ENCODE assay signal across 1 cellular context in genomic region chr1:165597883-165598675, GRCh38.
TF ChIP-seq lines count a peak whose summit lies in the region.

No MANE protein-coding gene starts in this region.

TF ChIP-seq in HepG2, 621 proteins besides CTCF, POLR2A, EP300 and RAD21 (continued from another document and continues in another):
- no peak for TF ChIP-seq THAP8 (CRISPR knock-in tag; IDR thresholded peaks at IDR 0.05; ENCODE audit: borderline replicate concordance)
- no peak for TF ChIP-seq DPF2 (CRISPR knock-in tag; IDR thresholded peaks at IDR 0.05; ENCODE audit: borderline replicate concordance, low read depth)
- 0 out of 2 replicates have a peak, but pooled peaks have one; percentile 8 for TF ChIP-seq SOX5 (CRISPR knock-in tag; IDR thresholded peaks at IDR 0.05; ENCODE audit: borderline replicate concordance)
- TF ChIP-seq ZNF446 (CRISPR knock-in tag; IDR thresholded peaks at IDR 0.05) = no peak
- TF ChIP-seq ERF (CRISPR knock-in tag; IDR thresholded peaks at IDR 0.05) = peak; percentile 50; the same call in 1 of the 2 replicates
- TF ChIP-seq ZNF777 (CRISPR knock-in tag; IDR thresholded peaks at IDR 0.05) = no peak
- no peak for TF ChIP-seq PRPF4 (IDR thresholded peaks at IDR 0.05; ENCODE audit: low read depth, low read length, poor library complexity, severe bottlenecking)
- TF ChIP-seq HMG20A (CRISPR knock-in tag; IDR thresholded peaks at IDR 0.05; ENCODE audit: borderline replicate concordance) = no peak
- no peak for TF ChIP-seq MLXIP (CRISPR knock-in tag; IDR thresholded peaks at IDR 0.05; ENCODE audit: borderline replicate concordance)
- TF ChIP-seq ZNF766 (CRISPR knock-in tag; IDR thresholded peaks at IDR 0.05; ENCODE audit: borderline replicate concordance) = 0 out of 2 replicates have a peak, but pooled peaks have one; percentile 44
- no peak for TF ChIP-seq GPBP1L1 (CRISPR knock-in tag; IDR thresholded peaks at IDR 0.05)
- 0 out of 2 replicates have a peak, but pooled peaks have one; percentile 19 for TF ChIP-seq PAXIP1 (CRISPR knock-in tag; conservative IDR thresholded peaks at IDR 0.05)
- TF ChIP-seq CEBPG (CRISPR knock-in tag; IDR thresholded peaks at IDR 0.05) = no peak
- TF ChIP-seq MEIS2 (CRISPR knock-in tag; IDR thresholded peaks at IDR 0.05) = peak; percentile 58; the same call in 1 of the 2 replicates
- TF ChIP-seq MEIS1 (CRISPR knock-in tag; IDR thresholded peaks at IDR 0.05; ENCODE audit: borderline replicate concordance) = 0 out of 2 replicates have a peak, but pooled peaks have one; percentile 47
- 0 out of 2 replicates have a peak, but pooled peaks have one; percentile 58 for TF ChIP-seq ZKSCAN5 (CRISPR knock-in tag; IDR thresholded peaks at IDR 0.05)
- TF ChIP-seq IKZF1 (IDR thresholded peaks at IDR 0.05) = no peak
- no peak for TF ChIP-seq NFRKB (IDR thresholded peaks at IDR 0.05)
- no peak for TF ChIP-seq ZNF607 (CRISPR knock-in tag; IDR thresholded peaks at IDR 0.05; ENCODE audit: borderline replicate concordance)
- no peak for TF ChIP-seq SP1 (IDR thresholded peaks at IDR 0.05)
- peak; percentile 50 for TF ChIP-seq SP1 (CRISPR knock-in tag; IDR thresholded peaks at IDR 0.05)
- no peak for TF ChIP-seq THRA (CRISPR knock-in tag; IDR thresholded peaks at IDR 0.05; ENCODE audit: borderline replicate concordance)
- no peak for TF ChIP-seq ZNF558 (CRISPR knock-in tag; IDR thresholded peaks at IDR 0.05; ENCODE audit: borderline replicate concordance)
- TF ChIP-seq TRIM24 (CRISPR knock-in tag; IDR thresholded peaks at IDR 0.05) = no peak
- TF ChIP-seq GTF2F1 (IDR thresholded peaks at IDR 0.05; ENCODE audit: low read length) = no peak
- no peak for TF ChIP-seq ZNF24 (IDR thresholded peaks at IDR 0.05)
- TF ChIP-seq NR1H2 (CRISPR knock-in tag; IDR thresholded peaks at IDR 0.05; ENCODE audit: borderline replicate concordance, low read depth) = no peak
- TF ChIP-seq HMG20B (CRISPR knock-in tag; conservative IDR thresholded peaks at IDR 0.05) = no peak
- TF ChIP-seq KDM2A (CRISPR knock-in tag; IDR thresholded peaks at IDR 0.05; ENCODE audit: borderline replicate concordance, low read depth) = peak; percentile 60; the same call in 1 of the 2 replicates
- no peak for TF ChIP-seq ZNF572 (CRISPR knock-in tag; IDR thresholded peaks at IDR 0.05)
- peak; percentile 25; the same call in 1 of the 2 replicates for TF ChIP-seq ZFP90 (CRISPR knock-in tag; IDR thresholded peaks at IDR 0.05; ENCODE audit: borderline replicate concordance)
- peak; percentile 57 for TF ChIP-seq HNRNPLL (IDR thresholded peaks at IDR 0.05; ENCODE audit: low read depth, low read length, poor library complexity, severe bottlenecking)
- TF ChIP-seq DRAP1 (CRISPR knock-in tag; IDR thresholded peaks at IDR 0.05) = peak; percentile 69
- TF ChIP-seq MXI1 (IDR thresholded peaks at IDR 0.05; ENCODE audit: borderline replicate concordance, low read depth, low read length) = peak; percentile 77; the same call in 1 of the 3 replicates
- no peak for TF ChIP-seq ZSCAN12 (CRISPR knock-in tag; IDR thresholded peaks at IDR 0.05)
- TF ChIP-seq TFDP2 (CRISPR knock-in tag; IDR thresholded peaks at IDR 0.05) = peak; percentile 95
- peak; percentile 80 for TF ChIP-seq ATF1 (CRISPR knock-in tag; IDR thresholded peaks at IDR 0.05)
- TF ChIP-seq GABPA (IDR thresholded peaks at IDR 0.05; ENCODE audit: low read depth, low read length) = no peak
- peak; percentile 47; the same call in 1 of the 2 replicates for TF ChIP-seq GABPA (CRISPR knock-in tag; IDR thresholded peaks at IDR 0.05; ENCODE audit: low read depth)
- TF ChIP-seq MTA1 (CRISPR knock-in tag; IDR thresholded peaks at IDR 0.05; ENCODE audit: borderline replicate concordance) = peak; percentile 34; the same call in 1 of the 2 replicates
- TF ChIP-seq HNF4A (CRISPR knock-in tag; IDR thresholded peaks at IDR 0.05) = peak; percentile 56
- peak; percentile 96 for TF ChIP-seq TFDP1 (CRISPR knock-in tag; IDR thresholded peaks at IDR 0.05; ENCODE audit: borderline replicate concordance)
- TF ChIP-seq CCAR2 (optimal IDR thresholded peaks at IDR 0.05; ENCODE audit: low read depth, low read length) = no peak
- TF ChIP-seq ELF1 (CRISPR knock-in tag; IDR thresholded peaks at IDR 0.05) = peak; percentile 55
- TF ChIP-seq POGK (CRISPR knock-in tag; conservative IDR thresholded peaks at IDR 0.05) = 0 out of 2 replicates have a peak, but pooled peaks have one; percentile 23
- no peak for TF ChIP-seq ZNF660 (CRISPR knock-in tag; IDR thresholded peaks at IDR 0.05; ENCODE audit: borderline replicate concordance, low read depth)
- no peak for TF ChIP-seq ZNF337 (CRISPR knock-in tag; IDR thresholded peaks at IDR 0.05; ENCODE audit: borderline replicate concordance, low read depth)
- TF ChIP-seq ZNF674 (CRISPR knock-in tag; IDR thresholded peaks at IDR 0.05; ENCODE audit: low read depth) = no peak
- TF ChIP-seq MYNN (CRISPR knock-in tag; IDR thresholded peaks at IDR 0.05; ENCODE audit: low read depth) = peak; percentile 70; the same call in 1 of the 2 replicates
- peak; percentile 39; the same call in 1 of the 2 replicates for TF ChIP-seq THAP9 (CRISPR knock-in tag; IDR thresholded peaks at IDR 0.05; ENCODE audit: borderline replicate concordance)
- no peak for TF ChIP-seq TP53 (CRISPR knock-in tag; conservative IDR thresholded peaks at IDR 0.05)
